8 cellular contexts compared by ENCODE assay signal in genomic region chr1:174999926-175000696, GRCh38. TPM values are rescaled to one million over a fixed set of nuclear protein-coding genes. Genes with fewer than 3 reads are reported as not detected.
A peak's percentile ranks its signal among the peaks of the same experiment; 100 is the strongest.
DNase-seq lines count a peak whose midpoint lies in the region; ATAC-seq and TF ChIP-seq lines count a peak whose summit lies in the region.

TSS of gene CACYBP (plus strand) at chr1:174999947. CDS start at chr1:175000181, 234 bp downstream.

- intact Hi-C loops in psoas muscle (cut with DNase I) = loop anchor here in 1 of 2 donors (5.0 kb wide), 1 partner anchor 228 kb away; no protein-coding TSS in a partner anchor

- H3K4me2 ChIP-seq in OCI-LY3 (ENCODE audit: low read length) = peak within 1 kb of the TSS; percentile 81

- no peaks in the 10 kb centered on the region for H3K27me3 ChIP-seq in OCI-LY3 (ENCODE audit: low read depth, low read length)
- H3K27me3 ChIP-seq in adipocyte (replicated peaks; ENCODE audit: control insufficient read depth, insufficient read depth, low read length) = no peaks in the 10 kb centered on the region
- no peaks in the 10 kb centered on the region for H3K27me3 ChIP-seq in right atrium auricular region
- H3K27me3 ChIP-seq in psoas muscle (ENCODE audit: insufficient read depth in 3 of 3, low read length in 2 of 3) = no peaks in the 10 kb centered on the region

- H3K9ac ChIP-seq in OCI-LY3 (ENCODE audit: low read length) = peak within 1 kb of the TSS; percentile 96
- H3K9ac ChIP-seq in adipocyte (ENCODE audit: low read length) = peak within 1 kb of the TSS; percentile 93

- peaks cover 44% of the 10 kb centered on the region for H3K4me1 ChIP-seq in OCI-LY3 (ENCODE audit: low read length)
- peaks cover 56% of the 10 kb centered on the region for H3K4me1 ChIP-seq in adipocyte (ENCODE audit: control insufficient read depth, insufficient read depth, low read length)
- H3K4me1 ChIP-seq in right atrium auricular region = peaks cover 0 to 26% of the 10 kb centered on the region in 2 donors
- peaks cover 28% of the 10 kb centered on the region for H3K4me1 ChIP-seq in psoas muscle

- peaks cover 53% of the 10 kb centered on the region for H3K79me2 ChIP-seq in OCI-LY3 (ENCODE audit: low read length)

- H3K36me3 ChIP-seq in OCI-LY3 (replicated peaks; ENCODE audit: low read depth, low read length) (peaks cover 11% of the 10 kb centered on the region), adipocyte (ENCODE audit: control insufficient read depth, insufficient read depth, low read length, severe bottlenecking) (peaks cover 2% of the 10 kb centered on the region), right atrium auricular region (no peaks in the 10 kb centered on the region), psoas muscle (ENCODE audit: insufficient read depth in 1 of 2, low read depth in 1 of 2) (peaks cover 0 to 8% of the 10 kb centered on the region in 2 donors)

- ATAC-seq in HG03064 (IDR thresholded peaks at IDR 0.05; ENCODE audit: low read depth, unreplicated experiment) (peak; percentile 5), psoas muscle (peak in 3 of 4 donors; percentile 17 to 28 (median 26))

- 0 to 1% (median 0%) methylated on average over 50 to 71 of the region's 71 CpGs for WGBS in psoas muscle, 3 donors

- peak within 1 kb of the TSS; percentile 93 for H3K4me3 ChIP-seq in OCI-LY3 (ENCODE audit: low read length)
- H3K4me3 ChIP-seq in adipocyte (ENCODE audit: low read length) = peak within 1 kb of the TSS; percentile 88
- H3K4me3 ChIP-seq in right atrium auricular region = peak within 1 kb of the TSS; percentile 82 to 85
- peak within 1 kb of the TSS; percentile 89 for H3K4me3 ChIP-seq in psoas muscle

- H3K9me3 ChIP-seq in OCI-LY3 (ENCODE audit: insufficient read depth, low read length) = no peaks in the 10 kb centered on the region
- H3K9me3 ChIP-seq in adipocyte (ENCODE audit: control insufficient read depth, low read length) = no peaks in the 10 kb centered on the region
- H3K9me3 ChIP-seq in right atrium auricular region = no peaks in the 10 kb centered on the region
- H3K9me3 ChIP-seq in psoas muscle = no peaks in the 10 kb centered on the region

- peak within 1 kb of the TSS; percentile 88 for H2AFZ ChIP-seq in OCI-LY3 (ENCODE audit: low read depth, low read length)

- H4K20me1 ChIP-seq in OCI-LY3 (ENCODE audit: insufficient read depth, low read length) = peaks cover 34% of the 10 kb centered on the region

- H3K27ac ChIP-seq in OCI-LY3 (ENCODE audit: low read length) (peak within 1 kb of the TSS; percentile 86), right atrium auricular region (peak within 1 kb of the TSS; percentile 94 to 96), psoas muscle (peak within 1 kb of the TSS; percentile 97)

- DNase-seq in stimulated activated CD4-positive, alpha-beta T cell treated with anti-CD3 and anti-CD28 coated beads, Interleukin-12 subunit alpha, Interleukin-12 subunit beta, amount 100 ng/mL, for 24 hours (ENCODE audit: low read depth in 2 of 2) = peak; percentile 17 to 92
- DNase-seq in stimulated activated CD4-positive, alpha-beta T cell treated with anti-CD3 and anti-CD28 coated beads, Interleukin-15, amount 100 ng/mL, for 24 hours = no peak
- DNase-seq in adipocyte (ENCODE audit: low read depth) = peak; percentile 66
- no peak for DNase-seq in right atrium auricular region (ENCODE audit: low spot score)
- DNase-seq in psoas muscle = peak in 1 of 2 donors; percentile 55
- DNase-seq in NCI-H187 treated with DMSO at 0.1 percent for 48 hours (lab: John Stamatoyannopoulos, UW) = no peak

- no peak for TF ChIP-seq CTCF in OCI-LY3 (IDR thresholded peaks at IDR 0.05; ENCODE audit: low read depth, low read length)
- TF ChIP-seq CTCF in right atrium auricular region (IDR thresholded peaks at IDR 0.05) = peak in 1 of 2 donors; percentile 23
- no peak for TF ChIP-seq CTCF in psoas muscle (IDR thresholded peaks at IDR 0.05)

RNA-seq across cellular contexts. Expression of gene CACYBP, which starts in this region (rescaled TPM):
- total RNA-seq in right atrium auricular region (10 to 100 TPM; 40.5 to 59.7 TPM), psoas muscle (100 to 1,000 TPM in 1 of 4 donors, 10 to 100 TPM in 3; 69.4 to 113 (median 77.2) TPM)
- polyA plus RNA-seq in psoas muscle = 100 to 1,000 TPM in 2 of 3 donors, 10 to 100 TPM in 1; 94.3 to 260 (median 156) TPM

Comparison
In these comparisons a context has a peak if more than half of its experiments do, and no peak if none do; other contexts are left out.
1. DNase-seq: peak in stimulated activated CD4-positive, alpha-beta T cell treated with anti-CD3 and anti-CD28 coated beads, Interleukin-12 subunit alpha, Interleukin-12 subunit beta, amount 100 ng/mL, for 24 hours (2 of 2) and adipocyte (single experiment); none in stimulated activated CD4-positive, alpha-beta T cell treated with anti-CD3 and anti-CD28 coated beads, Interleukin-15, amount 100 ng/mL, for 24 hours (single experiment), right atrium auricular region (single experiment) and NCI-H187 treated with DMSO at 0.1 percent for 48 hours (single experiment).
2. Peak in every context shown above with its lines, with median percentiles within 50 percentile points of each other: H3K27ac ChIP-seq and H3K4me3 ChIP-seq.